ENCODE assay signal across 8 cellular contexts in genomic region chr1:9651220-9651564, GRCh38. TPM values are rescaled to one million over a fixed set of nuclear protein-coding genes. Genes with fewer than 3 reads are reported as not detected.
DNase-seq lines count a peak whose midpoint lies in the region; TF ChIP-seq lines count a peak whose summit lies in the region.

No MANE protein-coding gene starts in this region.

- H3K27me3 ChIP-seq in BLaER1 treated with 17β-estradiol and CSF1 and Interleukin-3, amounts not matched to agents 10 nM and 100 nM, result no peaks in the 10 kb centered on the region
- H3K27me3 ChIP-seq in neural cell (ENCODE audit: insufficient read depth, low read depth, low read length), result peaks cover 35% of the 10 kb centered on the region

- H2AFZ ChIP-seq in neural cell (ENCODE audit: low read depth, low read length), result no peak overlapping the region

- H3F3A ChIP-seq in neural cell (ENCODE audit: insufficient read depth, low read length, poor library complexity, severe bottlenecking), result peaks cover 3% of the 10 kb centered on the region

- TF ChIP-seq EP300 in neural cell (conservative IDR thresholded peaks at IDR 0.05; ENCODE audit: poor library complexity, severe bottlenecking), result no peak

- peak overlapping the region; percentile 86 to 100 (median 98) for H3K4me3 ChIP-seq in BLaER1 treated with 17β-estradiol and CSF1 and Interleukin-3, amounts not matched to agents 10 nM and 100 nM
- H3K4me3 ChIP-seq in coronary artery (peak overlapping the region; percentile 71), neural cell (ENCODE audit: low read length) (peak overlapping the region; percentile 86)

- TF ChIP-seq RAD21 in neural cell (conservative IDR thresholded peaks at IDR 0.05), result no peak

- H3K4me1 ChIP-seq in BLaER1 treated with 17β-estradiol and CSF1 and Interleukin-3, amounts not matched to agents 10 nM and 100 nM, result peaks cover 70 to 84% (median 75%) of the 10 kb centered on the region in 10 experiments

- no peaks in the 10 kb centered on the region for H3K79me2 ChIP-seq in neural cell (replicated peaks; ENCODE audit: insufficient read depth, low read length)

- H3K27ac ChIP-seq in BLaER1 treated with 17β-estradiol and CSF1 and Interleukin-3, amounts not matched to agents 10 nM and 100 nM, result peak overlapping the region; percentile 91 to 99 (median 96); a peak in 20 of 22 replicates
- no peak overlapping the region for H3K27ac ChIP-seq in coronary artery
- no peak overlapping the region for H3K27ac ChIP-seq in neural cell (ENCODE audit: low read length)

- DNase-seq in KBM-7 (peak; percentile 7), coronary artery (ENCODE audit: low spot score) (no peak), NCI-H526 (lab: John Stamatoyannopoulos, UW) (no peak), NCI-H524 (lab: John Stamatoyannopoulos, UW) (no peak), NCI-H345 treated with DMSO at 0.1 percent for 48 hours (lab: John Stamatoyannopoulos, UW; ENCODE audit: unreplicated experiment) (no peak)
- DNase-seq in activated CD4-positive, alpha-beta T cell treated with anti-CD3 and anti-CD28 coated beads for 48 hours, result no peak

- in situ Hi-C loops in KBM-7 (cut with MboI; ENCODE audit: low pct_unique_long_range_greater_than_20kb, low sequenced_read_pairs), result no loop called here

- no peaks in the 10 kb centered on the region for H3K9me2 ChIP-seq in neural cell (ENCODE audit: insufficient read depth, low read length)

- no peak for TF ChIP-seq CTCF in coronary artery (IDR thresholded peaks at IDR 0.05)
- no peak for TF ChIP-seq CTCF in neural cell (IDR thresholded peaks at IDR 0.05; ENCODE audit: poor library complexity, severe bottlenecking)

- H4K20me1 ChIP-seq in BLaER1 treated with 17β-estradiol and CSF1 and Interleukin-3, amounts not matched to agents 10 nM and 100 nM, result peaks cover 0 to 24% (median 11%) of the 10 kb centered on the region in 11 experiments; a peak in 11 of 22 replicates
- no peaks in the 10 kb centered on the region for H4K20me1 ChIP-seq in neural cell (ENCODE audit: insufficient read depth)

- no peaks in the 10 kb centered on the region for H3K36me3 ChIP-seq in BLaER1 treated with 17β-estradiol and CSF1 and Interleukin-3, amounts not matched to agents 10 nM and 100 nM
- H3K36me3 ChIP-seq in neural cell (ENCODE audit: insufficient read depth, low read length), result no peaks in the 10 kb centered on the region

- H3K9me3 ChIP-seq in BLaER1 treated with 17β-estradiol and CSF1 and Interleukin-3, amounts not matched to agents 10 nM and 100 nM (replicated peaks in 1 of 11), result no peaks in the 10 kb centered on the region
- H3K9me3 ChIP-seq in neural cell (ENCODE audit: low read length), result no peaks in the 10 kb centered on the region

- peak overlapping the region; percentile 94 to 99 (median 97) for H3K9ac ChIP-seq in BLaER1 treated with 17β-estradiol and CSF1 and Interleukin-3, amounts not matched to agents 10 nM and 100 nM
- H3K9ac ChIP-seq in neural cell (ENCODE audit: low read length), result no peak overlapping the region

- H3K4me2 ChIP-seq in BLaER1 treated with 17β-estradiol and CSF1 and Interleukin-3, amounts not matched to agents 10 nM and 100 nM, result peak overlapping the region; percentile 90 to 98 (median 96)
- peak overlapping the region; percentile 19 for H3K4me2 ChIP-seq in neural cell (ENCODE audit: low read length)

TF ChIP-seq in neural cell, 6 proteins besides CTCF, POLR2A, EP300 and RAD21:
- TF ChIP-seq SMC3 (conservative IDR thresholded peaks at IDR 0.05; ENCODE audit: poor library complexity), result no peak
- no peak for TF ChIP-seq MXI1 (conservative IDR thresholded peaks at IDR 0.05; ENCODE audit: poor library complexity, severe bottlenecking)
- TF ChIP-seq EZH2 (IDR thresholded peaks at IDR 0.05; ENCODE audit: borderline replicate concordance, insufficient read depth, low read length, poor library complexity, severe bottlenecking), result no peak
- no peak for TF ChIP-seq TAF1 (IDR thresholded peaks at IDR 0.05; ENCODE audit: low read depth)
- no peak for TF ChIP-seq REST (IDR thresholded peaks at IDR 0.05; ENCODE audit: borderline replicate concordance)
- TF ChIP-seq POLR2AphosphoS5 (IDR thresholded peaks at IDR 0.05), result no peak

RNA-seq across cellular contexts. Expression of gene PIK3CD, which starts 0.3 kb away (rescaled TPM):
- polyA plus RNA-seq in neural cell, result 4.2 and 4.5 TPM in 2 replicates
- polyA minus RNA-seq in neural cell, result 5.4 and 5.6 TPM in 2 replicates

Comparison
In these comparisons a context has a peak if more than half of its experiments do, and no peak if none do; other contexts are left out.
1. H3K27ac ChIP-seq: peak in BLaER1 treated with 17β-estradiol and CSF1 and Interleukin-3, amounts not matched to agents 10 nM and 100 nM (11 of 11); none in coronary artery (0 of 2) and neural cell (single experiment).
2. Peak in every context shown above with its lines, with median percentiles within 50 percentile points of each other: H3K4me3 ChIP-seq.